ENCODE assay signal across 27 cellular contexts in genomic region chr12:66962316-66962715, GRCh38.
"Had no signal": no experiment of that assay in that cellular context is flagged by ENCODE, and none has a peak within 500 bp of the region (broad histone marks: within the 10 kb centered on the region; RNA-seq: fewer than 3 reads in every experiment).

No MANE protein-coding gene starts in this region.

- H3K27me3 ChIP-seq: esophagus muscularis mucosa, sigmoid colon, stomach, suprapubic skin, tibial artery had no signal

- H3K36me3 Mint-ChIP-seq: stimulated activated naive B cell treated with anti-CD40 and anti-IgM and Interleukin-4, amounts not matched to agents 10 μg/mL and 1 μg/mL and 100 μg/mL, for 72 hours; WTC11 had no signal

- H3K9me3 ChIP-seq: esophagus muscularis mucosa, psoas muscle, sigmoid colon, stomach, suprapubic skin, tibial artery had no signal

- H3K36me3 ChIP-seq: esophagus muscularis mucosa, sigmoid colon, stomach, suprapubic skin, tibial artery had no signal

- H3K4me1 ChIP-seq: esophagus muscularis mucosa, psoas muscle, sigmoid colon, stomach, tibial artery had no signal

- H3K4me3 Mint-ChIP-seq: activated CD8-positive, alpha-beta T cell treated with anti-CD3 and anti-CD28 coated beads for 36 hours; activated naive CD4-positive, alpha-beta T cell treated with anti-CD3 and anti-CD28 coated beads, Interleukin-2, amount 50 U/mL, for 24 hours; activated naive CD8-positive, alpha-beta T cell treated with anti-CD3 and anti-CD28 coated beads, Interleukin-2, amount 50 U/mL, for 24 hours; endodermal cell; neural crest cell; stimulated activated naive B cell treated with anti-CD40 and anti-IgM and Interleukin-4, amounts not matched to agents 10 μg/mL and 1 μg/mL and 100 μg/mL, for 72 hours; T-helper 17 cell; WTC11 had no signal

- H3K9ac ChIP-seq: parathyroid adenoma had no signal

- H3K27ac ChIP-seq: esophagus muscularis mucosa, parathyroid adenoma, psoas muscle, sigmoid colon, stomach, suprapubic skin, tibial artery had no signal

- H3K9me3 Mint-ChIP-seq: activated naive CD8-positive, alpha-beta T cell treated with anti-CD3 and anti-CD28 coated beads, Interleukin-2, amount 50 U/mL, for 24 hours; activated T-helper 2 cell treated with anti-CD3 and anti-CD28 coated beads, Interferon-gamma antibody, Interleukin-2, Interleukin-4, amounts not matched to agents 10 μg/mL and 5 μg/mL and 100 μg/mL, durations not matched to agents 14 hours and 24 hours and 36 hours; endodermal cell; neural crest cell; stimulated activated naive B cell treated with anti-CD40 and anti-IgM and Interleukin-4, amounts not matched to agents 10 μg/mL and 1 μg/mL and 100 μg/mL, for 72 hours had no signal

- H2AFZ ChIP-seq: parathyroid adenoma had no signal

- H3K4me1 Mint-ChIP-seq: stimulated activated naive B cell treated with anti-CD40 and anti-IgM and Interleukin-4, amounts not matched to agents 10 μg/mL and 1 μg/mL and 100 μg/mL, for 72 hours had no signal

- H3K27ac Mint-ChIP-seq: activated CD8-positive, alpha-beta T cell treated with anti-CD3 and anti-CD28 coated beads for 36 hours; activated naive CD4-positive, alpha-beta T cell treated with anti-CD3 and anti-CD28 coated beads, Interleukin-2, amount 50 U/mL, for 24 hours; activated naive CD8-positive, alpha-beta T cell treated with anti-CD3 and anti-CD28 coated beads, Interleukin-2, amount 50 U/mL, for 24 hours; activated T-helper 2 cell treated with anti-CD3 and anti-CD28 coated beads, Interferon-gamma antibody, Interleukin-2, Interleukin-4, amounts not matched to agents 10 μg/mL and 5 μg/mL and 100 μg/mL, durations not matched to agents 14 hours and 24 hours and 36 hours; endodermal cell; stimulated activated naive B cell treated with anti-CD40 and anti-IgM and Interleukin-4, amounts not matched to agents 10 μg/mL and 1 μg/mL and 100 μg/mL, for 72 hours; T-helper 17 cell; WTC11 had no signal

- DNase-seq: activated CD4-positive, alpha-beta T cell treated with anti-CD3 and anti-CD28 coated beads for 1 hour; activated CD4-positive, alpha-beta T cell treated with anti-CD3 and anti-CD28 coated beads, Interleukin-2, amount 50 U/mL, for 1 hour; activated CD8-positive, alpha-beta T cell treated with anti-CD3 and anti-CD28 coated beads for 36 hours; activated naive CD8-positive, alpha-beta T cell treated with anti-CD3 and anti-CD28 coated beads, Interleukin-2, amount 50 U/mL, for 24 hours; activated T-cell treated with anti-CD3 and anti-CD28 coated beads, Interleukin-2, amount 50 U/mL, for 48 hours; amygdala; caudate nucleus; endodermal cell; foreskin melanocyte; left ventricle myocardium superior; occipital lobe; psoas muscle; sigmoid colon; small intestine; stimulated activated CD4-positive, alpha-beta T cell treated with anti-CD3 and anti-CD28 coated beads, Interleukin-1b, Interleukin-23, amount 100 ng/mL, for 48 hours; stimulated activated naive B cell treated with anti-CD40 and anti-IgM and Interleukin-4, amounts not matched to agents 10 μg/mL and 1 μg/mL and 100 μg/mL, for 72 hours; stomach; T-helper 17 cell; T1000; tibial artery had no signal

- H3K27me3 Mint-ChIP-seq: activated naive CD4-positive, alpha-beta T cell treated with anti-CD3 and anti-CD28 coated beads, Interleukin-2, amount 50 U/mL, for 24 hours; activated naive CD8-positive, alpha-beta T cell treated with anti-CD3 and anti-CD28 coated beads, Interleukin-2, amount 50 U/mL, for 24 hours; stimulated activated naive B cell treated with anti-CD40 and anti-IgM and Interleukin-4, amounts not matched to agents 10 μg/mL and 1 μg/mL and 100 μg/mL, for 72 hours; T-helper 17 cell had no signal

- H3K4me3 ChIP-seq: esophagus muscularis mucosa, psoas muscle, sigmoid colon, stomach, suprapubic skin, tibial artery had no signal

- ATAC-seq: activated CD8-positive, alpha-beta T cell treated with anti-CD3 and anti-CD28 coated beads for 36 hours; activated naive CD8-positive, alpha-beta T cell treated with anti-CD3 and anti-CD28 coated beads, Interleukin-2, amount 50 U/mL, for 24 hours; left ventricle myocardium superior; psoas muscle; stimulated activated naive B cell treated with anti-CD40 and anti-IgM and Interleukin-4, amounts not matched to agents 10 μg/mL and 1 μg/mL and 100 μg/mL, for 72 hours; T-helper 17 cell; WTC11 had no signal
